17 cellular contexts compared by ENCODE assay signal in the genomic region with DNA sequence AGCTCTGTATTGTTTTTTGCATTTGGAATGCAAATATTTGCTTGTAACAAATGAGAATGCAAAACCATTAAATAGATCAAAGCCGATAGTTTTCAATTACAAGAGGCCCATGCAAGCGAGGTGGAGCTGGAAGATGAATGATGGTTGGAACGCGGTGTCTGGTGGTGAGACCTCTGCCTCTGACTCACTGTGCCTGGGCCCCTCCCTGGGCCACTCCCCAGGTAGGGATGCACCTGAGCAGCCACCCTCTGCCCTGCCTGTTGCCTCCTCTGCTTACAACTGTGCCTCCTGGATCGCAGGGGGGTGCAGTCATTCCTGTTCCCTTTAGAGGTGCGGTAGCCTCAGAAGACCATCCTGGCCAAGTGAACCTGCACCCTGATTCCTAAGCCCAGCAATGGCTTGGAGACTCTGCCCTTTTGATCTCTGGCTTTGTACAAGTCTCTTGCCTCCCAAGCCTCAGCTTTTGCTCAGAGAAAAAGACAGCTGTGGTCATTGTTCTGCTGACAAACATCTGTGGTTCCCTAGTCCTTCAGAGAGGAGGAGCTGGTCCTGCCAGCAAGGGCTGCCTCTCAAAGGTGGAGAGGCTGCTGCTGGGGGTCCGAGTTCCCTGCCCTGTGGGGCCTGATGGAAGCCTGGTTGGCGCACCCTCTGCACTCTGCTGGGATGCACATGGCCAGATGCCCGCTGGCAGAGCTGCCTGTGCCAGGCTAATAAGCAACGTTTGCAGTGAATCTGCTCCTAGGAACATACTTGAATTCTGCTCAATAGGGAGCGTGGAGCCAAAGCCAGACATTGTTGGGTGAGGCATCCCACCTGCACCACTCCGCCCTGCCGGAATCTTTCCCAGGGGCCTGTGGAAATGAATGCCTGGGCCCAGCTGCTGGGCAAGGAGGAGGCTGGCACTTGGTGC.
"Had no signal": no experiment of that assay in that cellular context is flagged by ENCODE, and none has a peak within 500 bp of the region (broad histone marks: within the 10 kb centered on the region; RNA-seq: fewer than 3 reads in every experiment).

No MANE protein-coding gene starts in this region.

- H3K27me3 ChIP-seq: ascending aorta, foreskin keratinocyte had no signal

- H3K9me3 ChIP-seq: ascending aorta, heart right ventricle, neutrophil, upper lobe of right lung had no signal

- DNase-seq: activated CD4-positive, alpha-beta memory T cell treated with anti-CD3 and anti-CD28 coated beads for 36 hours; activated CD4-positive, CD25-positive, alpha-beta regulatory T cell treated with anti-CD3 and anti-CD28 coated beads, Interleukin-2, amount 50 U/mL, for 72 hours; activated gamma-delta T cell treated with Interleukin-2 at 50 U/mL for 16 hours; activated naive CD8-positive, alpha-beta T cell treated with anti-CD3 and anti-CD28 coated beads, Interleukin-2, amount 10 ng/mL, durations not matched to agents 7 days and 5 days; activated T-cell treated with anti-CD3 and anti-CD28 coated beads, Interleukin-2, amount 50 U/mL, for 72 hours; foreskin keratinocyte; heart right ventricle; islet precursor cell; left ventricle myocardium superior; stimulated activated CD4-positive, alpha-beta T cell treated with anti-CD3 and anti-CD28 coated beads, Interleukin-12 subunit alpha, Interleukin-12 subunit beta, amount 100 ng/mL, for 4 hours; stimulated activated CD4-positive, alpha-beta T cell treated with anti-CD3 and anti-CD28 coated beads, Interleukin-2, amount 100 ng/mL, for 48 hours; stimulated activated naive CD4-positive, alpha-beta T cell treated with Interleukin-2 at 50 U/mL for 16 hours; SW 1271; upper lobe of right lung had no signal

- ATAC-seq: activated T-cell treated with anti-CD3 and anti-CD28 coated beads, Interleukin-2, amount 50 U/mL, for 72 hours; foreskin keratinocyte; heart right ventricle; left ventricle myocardium superior; upper lobe of right lung had no signal

- H3K9me3 Mint-ChIP-seq: activated CD4-positive, alpha-beta memory T cell treated with anti-CD3 and anti-CD28 coated beads for 36 hours; activated naive CD8-positive, alpha-beta T cell treated with anti-CD3 and anti-CD28 coated beads, Interleukin-2, amount 10 ng/mL, durations not matched to agents 7 days and 5 days; activated T-cell treated with anti-CD3 and anti-CD28 coated beads, Interleukin-2, amount 50 U/mL, for 72 hours had no signal

- FAIRE-seq: colon had no signal

- H3K4me1 ChIP-seq: ascending aorta, foreskin keratinocyte, heart right ventricle, upper lobe of right lung had no signal

- H3K4me3 Mint-ChIP-seq: activated CD4-positive, alpha-beta memory T cell treated with anti-CD3 and anti-CD28 coated beads for 36 hours; activated naive CD8-positive, alpha-beta T cell treated with anti-CD3 and anti-CD28 coated beads, Interleukin-2, amount 10 ng/mL, durations not matched to agents 7 days and 5 days; activated T-cell treated with anti-CD3 and anti-CD28 coated beads, Interleukin-2, amount 50 U/mL, for 72 hours had no signal

- H3K36me3 ChIP-seq: ascending aorta, heart right ventricle, neutrophil, upper lobe of right lung had no signal

- H3K27ac Mint-ChIP-seq: activated CD4-positive, alpha-beta memory T cell treated with anti-CD3 and anti-CD28 coated beads for 36 hours; activated naive CD8-positive, alpha-beta T cell treated with anti-CD3 and anti-CD28 coated beads, Interleukin-2, amount 10 ng/mL, durations not matched to agents 7 days and 5 days; activated T-cell treated with anti-CD3 and anti-CD28 coated beads, Interleukin-2, amount 50 U/mL, for 72 hours had no signal

- H3K4me1 Mint-ChIP-seq: activated naive CD8-positive, alpha-beta T cell treated with anti-CD3 and anti-CD28 coated beads, Interleukin-2, amount 10 ng/mL, durations not matched to agents 7 days and 5 days had no signal

- H3K36me3 Mint-ChIP-seq: activated CD4-positive, alpha-beta memory T cell treated with anti-CD3 and anti-CD28 coated beads for 36 hours; activated naive CD8-positive, alpha-beta T cell treated with anti-CD3 and anti-CD28 coated beads, Interleukin-2, amount 10 ng/mL, durations not matched to agents 7 days and 5 days had no signal

- H3K27ac ChIP-seq: ascending aorta, foreskin keratinocyte, heart right ventricle, neutrophil, upper lobe of right lung had no signal

- H3K4me3 ChIP-seq: ascending aorta, heart right ventricle, upper lobe of right lung had no signal
